Comparison of ENCODE assay signal across 8 cellular contexts in genomic region chr9:99905833-99906402, GRCh38. TPM values are rescaled to one million over a fixed set of nuclear protein-coding genes. Genes with fewer than 3 reads are reported as not detected.
A peak's percentile ranks its signal among the peaks of the same experiment; 100 is the strongest.
DNase-seq lines count a peak whose midpoint lies in the region; ATAC-seq and TF ChIP-seq lines count a peak whose summit lies in the region.

No MANE protein-coding gene starts in this region.

- H3K36me3 ChIP-seq in mucosa of descending colon (ENCODE audit: low read depth): no peaks in the 10 kb centered on the region

- H3K9me3 ChIP-seq in mucosa of descending colon: no peaks in the 10 kb centered on the region

- H3K4me3 ChIP-seq in cardiac fibroblast (replicated peaks in 1 of 2; ENCODE audit: low read depth in 2 of 2, low read length in 2 of 2) (peak overlapping the region; percentile 74 to 82), mucosa of descending colon (peak overlapping the region; percentile 72)

- intact Hi-C loops in mucosa of descending colon (cut with DNase I, micrococcal nuclease): no loop called here

- TF ChIP-seq CTCF in cardiac fibroblast (IDR thresholded peaks at IDR 0.05; ENCODE audit: low read depth, low read length) (no peak), mucosa of descending colon (IDR thresholded peaks at IDR 0.05) (no peak)

- H3K4me1 ChIP-seq in mucosa of descending colon (ENCODE audit: low read depth): peaks cover 3% of the 10 kb centered on the region

- DNase-seq in NCI-H748 (lab: John Stamatoyannopoulos, UW; ENCODE audit: unreplicated experiment) (peak; percentile 50), NCI-H748 treated with DMSO at 0.1 percent for 48 hours (lab: John Stamatoyannopoulos, UW) (no peak), M059J (ENCODE audit: low read depth) (peak; percentile 32), cardiac fibroblast (ENCODE audit: low read depth in 2 of 2) (peak in 1 of 2 donors; percentile 21), mucosa of descending colon (peak in 2 of 3 donors; percentile 23 to 29), COLO829 (ENCODE audit: low spot score) (no peak), T-helper 9 cell (no peak)

- ATAC-seq in mucosa of descending colon: peak; percentile 7
- ATAC-seq in HG03469 (IDR thresholded peaks at IDR 0.05; ENCODE audit: unreplicated experiment): no peak

RNA-seq across cellular contexts. Expression of gene STX17, which starts 0.5 kb away (rescaled TPM):
- 15.3 and 34.8 TPM in 2 replicates for total RNA-seq in M059J (2014; rRNA removed; shearing (Covaris generic))
- 10 to 100 TPM; 29.0 to 52.8 (median 46.9) TPM for total RNA-seq in mucosa of descending colon

Comparison
In these comparisons a context has a peak if more than half of its experiments do, and no peak if none do; other contexts are left out.
1. DNase-seq: peak in NCI-H748 (single experiment), M059J (single experiment) and mucosa of descending colon (2 of 3); none in NCI-H748 treated with DMSO at 0.1 percent for 48 hours (single experiment), COLO829 (single experiment) and T-helper 9 cell (single experiment).